ENCODE assay signal across 20 cellular contexts in genomic region chr3:170044280-170044679, GRCh38. TPM values are rescaled to one million over a fixed set of nuclear protein-coding genes. Genes with fewer than 3 reads are reported as not detected.
DNase-seq lines count a peak whose midpoint lies in the region; ATAC-seq, FAIRE-seq and TF ChIP-seq lines count a peak whose summit lies in the region.
"Had no signal": no experiment of that assay in that cellular context is flagged by ENCODE, and none has a peak within 500 bp of the region (broad histone marks: within the 10 kb centered on the region; RNA-seq: fewer than 3 reads in every experiment).

No MANE protein-coding gene starts in this region.

- H3K27me3 ChIP-seq in liver (ENCODE audit: control insufficient read depth in 4 of 4, insufficient read depth in 4 of 4, low read length in 3 of 4) (peaks cover 0 to 2% (median 0%) of the 10 kb centered on the region in 4 donors), HepG2 (ENCODE audit: control insufficient read depth in 1 of 2, insufficient read depth in 2 of 2, low read length in 2 of 2) (no peaks in the 10 kb centered on the region), muscle layer of duodenum (ENCODE audit: low read depth, low read length) (no peaks in the 10 kb centered on the region), upper lobe of right lung (no peaks in the 10 kb centered on the region)

- no peak overlapping the region for H3K4me2 ChIP-seq in HepG2 (ENCODE audit: low read depth, low read length)

- H3K36me3 ChIP-seq in liver (ENCODE audit: control insufficient read depth in 4 of 4, insufficient read depth in 3 of 4, low read depth in 1 of 4, low read length in 3 of 4): no peaks in the 10 kb centered on the region
- H3K36me3 ChIP-seq in HepG2 (replicated peaks in 1 of 2; ENCODE audit: control insufficient read depth in 1 of 2, insufficient read depth in 2 of 2, low read length in 2 of 2): peaks cover 0 to 3% of the 10 kb centered on the region in 2 experiments; a peak in 1 of 5 replicates
- H3K36me3 ChIP-seq in muscle layer of duodenum (ENCODE audit: control insufficient read depth in 1 of 2, insufficient read depth in 2 of 2, low read length in 2 of 2): no peaks in the 10 kb centered on the region
- H3K36me3 ChIP-seq in upper lobe of right lung: no peaks in the 10 kb centered on the region
- H3K36me3 ChIP-seq: uterus had no signal

- H3K27ac ChIP-seq in liver (ENCODE audit: low read depth in 1 of 2, low read length in 2 of 2) (peak overlapping the region; percentile 56 to 65), HepG2 (ENCODE audit: extremely low read length, insufficient read depth, low read length) (no peak overlapping the region), muscle layer of duodenum (ENCODE audit: low read length) (peak overlapping the region; percentile 71), upper lobe of right lung (peak overlapping the region; percentile 68)
- H3K27ac ChIP-seq: foreskin keratinocyte, uterus had no signal

- intact Hi-C loops in HepG2 (cut with micrococcal nuclease; ENCODE audit: unreplicated experiment): no loop called here
- intact Hi-C loops in upper lobe of right lung (cut with DNase I): no loop called here

- CTCF ChIA-PET in HepG2 (lab: Yijun Ruan, JAX; ENCODE audit: low intra/inter-chr PET ratio, low total read pairs): no interaction called here

- DNase-seq in HepG2 (ENCODE audit: low spot score) (no peak), RPMI8226 (peak; percentile 46), upper lobe of right lung (no peak), NAMALWA (ENCODE audit: low spot score) (no peak), T-helper 1 cell (no peak)
- DNase-seq: ACHN; activated CD8-positive, alpha-beta memory T cell treated with anti-CD3 and anti-CD28 coated beads, Interleukin-2, amount 10 ng/mL, durations not matched to agents 7 days and 5 days; activated gamma-delta T cell treated with Interleukin-2 at 50 U/mL for 16 hours; foreskin keratinocyte; HFFc6; mesendoderm; NCI-H187 treated with DMSO at 0.1 percent for 48 hours; NCI-H510A; uterus had no signal

- H3K79me2 ChIP-seq in HepG2 (ENCODE audit: insufficient read depth, low read length): peaks cover 3% of the 10 kb centered on the region

- H3K9me3 ChIP-seq in liver (ENCODE audit: control insufficient read depth in 4 of 4, low read length in 3 of 4): no peaks in the 10 kb centered on the region
- H3K9me3 ChIP-seq in HepG2 (ENCODE audit: low read length): no peaks in the 10 kb centered on the region
- no peaks in the 10 kb centered on the region for H3K9me3 ChIP-seq in muscle layer of duodenum (ENCODE audit: control insufficient read depth in 1 of 2, low read length in 2 of 2)
- H3K9me3 ChIP-seq in upper lobe of right lung: no peaks in the 10 kb centered on the region
- H3K9me3 ChIP-seq: uterus had no signal

- no peaks in the 10 kb centered on the region for H4K20me1 ChIP-seq in HepG2 (ENCODE audit: insufficient read depth, low read length)

- ATAC-seq in HepG2: no peak
- peak; percentile 38 for ATAC-seq in upper lobe of right lung
- no peak for ATAC-seq in HG02623 (IDR thresholded peaks at IDR 0.05; ENCODE audit: unreplicated experiment)
- ATAC-seq: foreskin keratinocyte, Panc1, WTC11 had no signal

- FAIRE-seq in HepG2 (lab: Jason Lieb, UNC): no peak
- FAIRE-seq: endothelial cell of umbilical vein had no signal

- no peak overlapping the region for H3K4me3 ChIP-seq in liver (ENCODE audit: low read depth in 1 of 3, low read length in 3 of 3)
- no peak overlapping the region for H3K4me3 ChIP-seq in HepG2 (replicated peaks in 1 of 3; ENCODE audit: insufficient read depth in 1 of 3, low read depth in 2 of 3, low read length in 3 of 3)
- H3K4me3 ChIP-seq in muscle layer of duodenum (ENCODE audit: low read depth in 1 of 2, low read length in 2 of 2): no peak overlapping the region
- no peak overlapping the region for H3K4me3 ChIP-seq in upper lobe of right lung
- H3K4me3 ChIP-seq: uterus had no signal

- no peak for TF ChIP-seq EP300 in HepG2 (IDR thresholded peaks at IDR 0.05; ENCODE audit: low read depth in 2 of 2, low read length in 2 of 2)
- no peak for TF ChIP-seq EP300 in HepG2 (CRISPR knock-in tag; IDR thresholded peaks at IDR 0.05; ENCODE audit: borderline replicate concordance)

- BruUV-seq in HepG2 (replicated peaks; lab: Mats Ljungman, UMichigan): no TSS peak

- H3K4me1 ChIP-seq in liver (ENCODE audit: control insufficient read depth in 4 of 4, insufficient read depth in 4 of 4, low read length in 3 of 4) (peaks cover 0 to 4% (median 2%) of the 10 kb centered on the region in 4 donors), HepG2 (ENCODE audit: insufficient read depth, low read length) (peaks cover 19% of the 10 kb centered on the region), muscle layer of duodenum (ENCODE audit: control insufficient read depth in 1 of 2, insufficient read depth in 2 of 2, low read length in 2 of 2) (no peaks in the 10 kb centered on the region), upper lobe of right lung (peaks cover 8% of the 10 kb centered on the region)
- H3K4me1 ChIP-seq: foreskin keratinocyte, uterus had no signal

- in situ Hi-C loops in HepG2 (cut with HindIII; ENCODE audit: extremely low pct_ligation_motif_present, low pct_unique_long_range_greater_than_20kb): no loop called here

- TF ChIP-seq CTCF in liver (IDR thresholded peaks at IDR 0.05; ENCODE audit: low read depth, low read length, missing input control) (no peak), HepG2 (CRISPR knock-in tag; IDR thresholded peaks at IDR 0.05) (no peak), upper lobe of right lung (IDR thresholded peaks at IDR 0.05) (no peak)

- TF ChIP-seq RAD21 in liver (IDR thresholded peaks at IDR 0.05): no peak
- no peak for TF ChIP-seq RAD21 in HepG2 (CRISPR knock-in tag; IDR thresholded peaks at IDR 0.05)

- H2AFZ ChIP-seq in HepG2 (ENCODE audit: low read length): no peak overlapping the region

- POLR2A ChIA-PET in HepG2 (lab: Yijun Ruan, JAX): interaction anchor here (1.0 kb wide), 1 partner anchor 33 kb away, joined by 6 read pairs; no protein-coding TSS in a partner anchor

- TF ChIP-seq POLR2A in HepG2 (IDR thresholded peaks at IDR 0.05; ENCODE audit: insufficient read depth in 1 of 2, low read depth in 2 of 2, low read length in 2 of 2): no peak

- H3K9ac ChIP-seq in liver (ENCODE audit: low read depth in 1 of 2, low read length in 2 of 2): no peak overlapping the region
- H3K9ac ChIP-seq in HepG2 (ENCODE audit: insufficient read depth, low read depth, low read length): no peak overlapping the region

- WGBS in liver: 88% methylated on average over 7 of the region's 7 CpGs
- WGBS in HepG2 (ENCODE audit: low lambda C conversion rate): 98% methylated on average over 6 of the region's 7 CpGs

TF ChIP-seq in HepG2, 621 proteins besides CTCF, POLR2A, EP300 and RAD21 (continues in another document):
- TF ChIP-seq ZBTB10 (CRISPR knock-in tag; IDR thresholded peaks at IDR 0.05; ENCODE audit: borderline replicate concordance) (no peak), CREM (IDR thresholded peaks at IDR 0.05) (no peak), CREM (CRISPR knock-in tag; IDR thresholded peaks at IDR 0.05) (no peak), TP53 (CRISPR knock-in tag; conservative IDR thresholded peaks at IDR 0.05) (no peak)

RNA-seq across cellular contexts. Expression of gene GPR160, which starts 6.5 kb away (rescaled TPM):
- total RNA-seq in liver (1 to 10 TPM; 1.8 to 7.2 TPM), HepG2 (2016; rRNA removed; fragmentation: Illumina TruSeq; extraction: Trizol) (12.1 and 14.0 TPM in 2 replicates), upper lobe of right lung (22.3 TPM)
- polyA plus RNA-seq in liver (1 to 10 TPM in 1 of 2 donors, under 1 TPM in 1; 0.99 to 1.6 TPM), HepG2 (2011; rRNA removed) (15.5 and 23.2 TPM in 2 replicates)
- 13.9 and 14.8 TPM in 2 replicates for total RNA-seq in HepG2 (2016; cell fraction: cytosol; rRNA removed; fragmentation: Illumina TruSeq; extraction: Trizol; ENCODE audit: low read depth)
- 11.1 and 12.6 TPM in 2 replicates for total RNA-seq in HepG2 (2016; cell fraction: insoluble cytoplasmic fraction; rRNA removed; fragmentation: Illumina TruSeq; extraction: Trizol)
- total RNA-seq in HepG2 (2016; cell fraction: membrane; rRNA removed; fragmentation: Illumina TruSeq; extraction: Trizol): 24.8 and 29.9 TPM in 2 replicates
- 9.0 and 9.5 TPM in 2 replicates for total RNA-seq in HepG2 (2016; cell fraction: nucleus; rRNA removed; fragmentation: Illumina TruSeq; extraction: Trizol)
- polyA plus RNA-seq in HepG2 (2011; cell fraction: cytosol; rRNA removed): 11.0 and 14.4 TPM in 2 replicates
- 4.1 and 4.9 TPM in 2 replicates for polyA plus RNA-seq in HepG2 (2011; cell fraction: nucleus; rRNA removed)
- 14.5 and 17.6 TPM in 2 replicates for polyA plus RNA-seq in HepG2 (2012)
- 37.7 and 40.2 TPM in 2 replicates for polyA plus RNA-seq in HepG2 (2016; cell fraction: cytosol; fragmentation: Illumina TruSeq; extraction: Trizol; ENCODE audit: low read depth)
- polyA plus RNA-seq in HepG2 (2016; cell fraction: insoluble cytoplasmic fraction; fragmentation: Illumina TruSeq; extraction: Trizol; ENCODE audit: low read depth): 27.1 and 30.7 TPM in 2 replicates
- polyA plus RNA-seq in HepG2 (2016; cell fraction: membrane; fragmentation: Illumina TruSeq; extraction: Trizol; ENCODE audit: low read depth): 48.6 and 61.0 TPM in 2 replicates
- 17.4 and 17.9 TPM in 2 replicates for polyA plus RNA-seq in HepG2 (2016; cell fraction: nucleus; fragmentation: Illumina TruSeq; extraction: Trizol; ENCODE audit: insufficient read depth, low read depth)
- 2.2 and 10.2 TPM in 2 replicates for polyA minus RNA-seq in HepG2 (2011; rRNA and poly(A)+ RNA removed; ENCODE audit: low replicate concordance)
- polyA minus RNA-seq in HepG2 (2011; cell fraction: cytosol; rRNA and poly(A)+ RNA removed): 12.7 and 14.9 TPM in 2 replicates
- 12.9 and 16.7 TPM in 2 replicates for polyA minus RNA-seq in HepG2 (2011; cell fraction: nucleus; rRNA and poly(A)+ RNA removed)
